8 cellular contexts compared by ENCODE assay signal in the genomic region with DNA sequence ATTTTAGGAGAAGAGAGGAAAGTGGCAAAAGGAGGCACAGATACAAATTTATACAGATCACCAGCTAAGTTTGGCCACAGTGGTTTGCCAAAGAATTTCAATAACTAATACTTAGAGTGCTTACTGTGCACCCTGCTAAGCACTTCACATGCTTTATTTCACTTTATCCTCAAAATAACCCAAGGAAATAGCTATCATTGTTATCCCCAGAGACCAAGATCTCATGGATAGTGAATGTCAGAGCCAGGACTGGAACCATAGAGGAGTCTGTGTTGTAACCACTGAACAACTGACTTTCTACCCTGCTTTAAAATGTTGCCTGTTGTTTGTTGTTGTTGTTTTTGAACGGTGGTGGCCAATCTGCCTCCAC. TPM values are rescaled to one million over a fixed set of nuclear protein-coding genes. Genes with fewer than 3 reads are reported as not detected.
A peak's percentile ranks its signal among the peaks of the same experiment; 100 is the strongest.
DNase-seq lines count a peak whose midpoint lies in the region; ATAC-seq and TF ChIP-seq lines count a peak whose summit lies in the region.

No MANE protein-coding gene starts in this region.

- peak overlapping the region; percentile 76 for H3K27ac Mint-ChIP-seq in stimulated activated naive CD8-positive, alpha-beta T cell treated with anti-CD3 and anti-CD28 coated beads, Interleukin-15, Interleukin-2, amounts not matched to agents 100 ng/mL and 50 ng/mL, for 24 hours

- no peak overlapping the region for H3K9ac ChIP-seq in muscle layer of colon (ENCODE audit: low read length)

- H3K9me3 ChIP-seq in breast epithelium (no peaks in the 10 kb centered on the region), muscle layer of colon (ENCODE audit: low read length) (no peaks in the 10 kb centered on the region), vagina (no peaks in the 10 kb centered on the region)

- H3K27me3 ChIP-seq in breast epithelium (no peaks in the 10 kb centered on the region), muscle layer of colon (ENCODE audit: control insufficient read depth in 1 of 2, insufficient read depth in 2 of 2, low read length in 2 of 2) (no peaks in the 10 kb centered on the region), vagina (no peaks in the 10 kb centered on the region)

- H3K36me3 ChIP-seq in breast epithelium (no peaks in the 10 kb centered on the region), muscle layer of colon (ENCODE audit: insufficient read depth, low read length) (no peaks in the 10 kb centered on the region), vagina (no peaks in the 10 kb centered on the region)

- TF ChIP-seq POLR2A in breast epithelium (IDR thresholded peaks at IDR 0.05) (no peak), vagina (IDR thresholded peaks at IDR 0.05) (no peak)

- DNase-seq in stimulated activated naive CD8-positive, alpha-beta T cell treated with anti-CD3 and anti-CD28 coated beads, Interleukin-15, Interleukin-2, amounts not matched to agents 100 U/mL and 50 U/mL, for 24 hours: no peak
- no peak for DNase-seq in breast epithelium (ENCODE audit: low spot score in 2 of 2)
- no peak for DNase-seq in vagina (ENCODE audit: extremely low spot score in 2 of 2)
- DNase-seq in NCI-H524 treated with DMSO at 0.1 percent for 48 hours (lab: John Stamatoyannopoulos, UW): no peak
- no peak for DNase-seq in GOT3 (lab: John Stamatoyannopoulos, UW)

- no peaks in the 10 kb centered on the region for H3K36me3 Mint-ChIP-seq in stimulated activated naive CD8-positive, alpha-beta T cell treated with anti-CD3 and anti-CD28 coated beads, Interleukin-15, Interleukin-2, amounts not matched to agents 100 ng/mL and 50 ng/mL, for 24 hours (ENCODE audit: low read depth)

- TF ChIP-seq CTCF in breast epithelium (IDR thresholded peaks at IDR 0.05) (no peak), vagina (IDR thresholded peaks at IDR 0.05) (no peak)

- peaks cover 6 to 10% of the 10 kb centered on the region in 2 donors for H3K4me1 ChIP-seq in breast epithelium
- H3K4me1 ChIP-seq in muscle layer of colon (ENCODE audit: insufficient read depth, low read length): peaks cover 38% of the 10 kb centered on the region
- peaks cover 46% of the 10 kb centered on the region for H3K4me1 ChIP-seq in vagina

- no peak for ATAC-seq in stimulated activated naive CD8-positive, alpha-beta T cell treated with anti-CD3 and anti-CD28 coated beads, Interleukin-15, Interleukin-2, amounts not matched to agents 100 U/mL and 50 U/mL, for 24 hours
- no peak for ATAC-seq in HG03354 (IDR thresholded peaks at IDR 0.05; ENCODE audit: poor library complexity, severe bottlenecking, unreplicated experiment)

- H3K4me3 ChIP-seq in breast epithelium: peak overlapping the region in 1 of 3 donors; percentile 95
- no peak overlapping the region for H3K4me3 ChIP-seq in muscle layer of colon (ENCODE audit: low read depth in 1 of 2, low read length in 2 of 2)
- H3K4me3 ChIP-seq in vagina: peak overlapping the region; percentile 92 to 96

- peaks cover 50% of the 10 kb centered on the region for H3K4me1 Mint-ChIP-seq in stimulated activated naive CD8-positive, alpha-beta T cell treated with anti-CD3 and anti-CD28 coated beads, Interleukin-15, Interleukin-2, amounts not matched to agents 100 ng/mL and 50 ng/mL, for 24 hours (ENCODE audit: low read depth)

- no peaks in the 10 kb centered on the region for H3K9me3 Mint-ChIP-seq in stimulated activated naive CD8-positive, alpha-beta T cell treated with anti-CD3 and anti-CD28 coated beads, Interleukin-15, Interleukin-2, amounts not matched to agents 100 ng/mL and 50 ng/mL, for 24 hours

- no peaks in the 10 kb centered on the region for H3K27me3 Mint-ChIP-seq in stimulated activated naive CD8-positive, alpha-beta T cell treated with anti-CD3 and anti-CD28 coated beads, Interleukin-15, Interleukin-2, amounts not matched to agents 100 ng/mL and 50 ng/mL, for 24 hours

- intact Hi-C loops in breast epithelium (cut with DNase I; ENCODE audit: low total_unique reads): no loop called here
- intact Hi-C loops in vagina (cut with DNase I): no loop called here

- H3K4me3 Mint-ChIP-seq in stimulated activated naive CD8-positive, alpha-beta T cell treated with anti-CD3 and anti-CD28 coated beads, Interleukin-15, Interleukin-2, amounts not matched to agents 100 ng/mL and 50 ng/mL, for 24 hours: peak overlapping the region; percentile 84

- H3K27ac ChIP-seq in breast epithelium (peak overlapping the region; percentile 98 to 99), muscle layer of colon (ENCODE audit: low read depth, low read length) (peak overlapping the region; percentile 91), vagina (peak overlapping the region; percentile 99)

RNA-seq across cellular contexts. Expression of a gene that starts 1.3 kb away (rescaled TPM):
- total RNA-seq in breast epithelium (10 to 100 TPM; 31.2 to 53.7 (median 35.4) TPM), vagina (47.1 TPM)

RNA-seq across cellular contexts. Expression of a gene that starts 53.4 kb away (rescaled TPM):
- total RNA-seq in breast epithelium: 10 to 100 TPM; 22.0 to 39.3 (median 30.9) TPM
- total RNA-seq in vagina: 42.5 TPM

RNA-seq across cellular contexts. Expression of a gene that starts 56.3 kb away (rescaled TPM):
- total RNA-seq in breast epithelium: 1 to 10 TPM; 7.0 to 9.8 (median 9.2) TPM
- 10.1 TPM for total RNA-seq in vagina

Comparison
In these comparisons a context has a peak if more than half of its experiments do, and no peak if none do; other contexts are left out.
1. H3K4me3 ChIP-seq: peak in vagina (2 of 2); none in muscle layer of colon (0 of 2).
2. Peak in every context shown above with its lines, with median percentiles within 50 percentile points of each other: H3K27ac ChIP-seq.